ENCODE assay signal across 20 cellular contexts in genomic region chr3:26915208-26915607, GRCh38.
"Had no signal": no experiment of that assay in that cellular context is flagged by ENCODE, and none has a peak within 500 bp of the region (broad histone marks: within the 10 kb centered on the region; RNA-seq: fewer than 3 reads in every experiment).

No MANE protein-coding gene starts in this region.

- H3K4me2 ChIP-seq: PC-9 had no signal

- ATAC-seq: activated T-helper 17 cell treated with anti-CD3 and anti-CD28 coated beads, Interleukin-2, amount 50 U/mL, for 72 hours had no signal

- DNase-seq: activated B cell treated with CpG ODN at 0.5 μM for 24 hours; activated CD4-positive, alpha-beta memory T cell treated with anti-CD3 and anti-CD28 coated beads, Interleukin-2, amount 10 ng/mL, durations not matched to agents 7 days and 5 days; activated CD4-positive, alpha-beta T cell treated with anti-CD3 and anti-CD28 coated beads, Interleukin-2, amount 50 U/mL, for 1 hour; activated gamma-delta T cell; activated naive CD4-positive, alpha-beta T cell treated with anti-CD3 and anti-CD28 coated beads for 36 hours; activated T-cell treated with anti-CD3 and anti-CD28 coated beads for 4 hours; activated T-cell treated with anti-CD3 and anti-CD28 coated beads, Interleukin-2, amount 50 U/mL, for 48 hours; amygdala; cortex of kidney; Karpas-422; NCI-H1105; NCI-H1436; NCI-H1694 treated with DMSO at 0.1 percent for 48 hours; NCI-H2029 treated with DMSO at 0.1 percent for 48 hours; NCI-H345; NCI-H510A; NCI-H69; PC-9; SIG-M5 had no signal

- H3K4me3 ChIP-seq: PC-9 had no signal

- H2AFZ ChIP-seq: PC-9 had no signal

- H3K27ac ChIP-seq: PC-9 had no signal
